In genomic region chr13:98927954-98928927, GRCh38 we compare ENCODE assay signal across 13 cellular contexts. TPM values are rescaled to one million over a fixed set of nuclear protein-coding genes. Genes with fewer than 3 reads are reported as not detected.
A peak's percentile ranks its signal among the peaks of the same experiment; 100 is the strongest.
DNase-seq lines count a peak whose midpoint lies in the region; ATAC-seq and TF ChIP-seq lines count a peak whose summit lies in the region.
"Had no signal": no experiment of that assay in that cellular context is flagged by ENCODE, and none has a peak within 500 bp of the region (broad histone marks: within the 10 kb centered on the region; RNA-seq: fewer than 3 reads in every experiment).

No MANE protein-coding gene starts in this region.

- H3K4ac ChIP-seq in IMR-90 (ENCODE audit: low read depth, low read length), result no peak overlapping the region

- H3K9ac ChIP-seq in IMR-90 (ENCODE audit: low read depth, low read length) (no peak overlapping the region), smooth muscle cell (ENCODE audit: low read depth) (no peak overlapping the region)
- H3K9ac ChIP-seq: BLaER1 treated with 17β-estradiol and CSF1 and Interleukin-3, amounts not matched to agents 10 nM and 100 nM had no signal

- 0 out of 2 replicates have a peak, but pooled peaks cover 2% of the 10 kb centered on the region for H3K4me1 ChIP-seq in IMR-90 (ENCODE audit: control insufficient read depth, insufficient read depth, low read length)
- H3K4me1 ChIP-seq in muscle layer of duodenum (ENCODE audit: control insufficient read depth in 1 of 2, insufficient read depth in 2 of 2, low read length in 2 of 2), result no peaks in the 10 kb centered on the region
- peaks cover 13% of the 10 kb centered on the region for H3K4me1 ChIP-seq in smooth muscle cell (ENCODE audit: low read depth)

- H3K23ac ChIP-seq in IMR-90 (ENCODE audit: low read depth, low read length), result no peak overlapping the region

- no peak for ATAC-seq in IMR-90 (ENCODE audit: low read depth)
- ATAC-seq: naive thymus-derived CD4-positive, alpha-beta T cell; Panc1 had no signal

- intact Hi-C loops in IMR-90 (cut with micrococcal nuclease), result no loop called here

- peaks cover 0 to 3% of the 10 kb centered on the region in 2 experiments; a peak in 1 of 4 replicates for H3K79me1 ChIP-seq in IMR-90 (ENCODE audit: low read depth in 1 of 2, low read length in 2 of 2)

- peak; percentile 6 for DNase-seq in AG04450 (ENCODE audit: low read depth, low spot score)
- DNase-seq in IMR-90, result peak; percentile 58
- DNase-seq in fibroblast of mammary gland (ENCODE audit: low read depth), result peak; percentile 96
- no peak for DNase-seq in stimulated activated CD4-positive, alpha-beta T cell treated with anti-CD3 and anti-CD28 coated beads, Interleukin-4, amount 100 ng/mL, for 24 hours
- no peak for DNase-seq in DMS53 (lab: John Stamatoyannopoulos, UW)
- DNase-seq in ACHN, result no peak
- DNase-seq in smooth muscle cell (lab: John Stamatoyannopoulos, UW; ENCODE audit: unreplicated experiment), result no peak
- DNase-seq: naive thymus-derived CD4-positive, alpha-beta T cell; NCI-H187 had no signal

- TF ChIP-seq RAD21 in IMR-90 (IDR thresholded peaks at IDR 0.05; ENCODE audit: low read length), result no peak

- H3K14ac ChIP-seq in IMR-90 (replicated peaks; ENCODE audit: low read depth, low read length), result no peak overlapping the region

- BruUV-seq in IMR-90 (replicated peaks; lab: Mats Ljungman, UMichigan), result no TSS peak

- H3K9me3 ChIP-seq in AG04450 (ENCODE audit: control insufficient read depth, insufficient read depth, low read length) (no peaks in the 10 kb centered on the region), IMR-90 (ENCODE audit: control insufficient read depth, insufficient read depth, low read length) (no peaks in the 10 kb centered on the region), muscle layer of duodenum (ENCODE audit: control insufficient read depth in 1 of 2, low read length in 2 of 2) (no peaks in the 10 kb centered on the region), smooth muscle cell (replicated peaks; ENCODE audit: low read depth) (no peaks in the 10 kb centered on the region)

- dilution Hi-C loops in IMR-90 (cut with HindIII; ENCODE audit: low sequenced_read_pairs, unreplicated experiment), result no loop called here

- H3K4me2 ChIP-seq in IMR-90 (ENCODE audit: low read depth, low read length) (no peak overlapping the region), smooth muscle cell (no peak overlapping the region)
- H3K4me2 ChIP-seq: BLaER1 treated with 17β-estradiol and CSF1 and Interleukin-3, amounts not matched to agents 10 nM and 100 nM had no signal

- H2BK5ac ChIP-seq in IMR-90 (ENCODE audit: low read depth, low read length, poor library complexity, severe bottlenecking), result no peak overlapping the region

- no peak overlapping the region for H4K91ac ChIP-seq in IMR-90 (ENCODE audit: insufficient read depth, low read depth, low read length)

- no peak overlapping the region for H4K8ac ChIP-seq in IMR-90 (ENCODE audit: low read depth in 2 of 2, low read length in 2 of 2)

- H3K27ac ChIP-seq in AG04450 (ENCODE audit: low read depth, low read length), result no peak overlapping the region
- H3K27ac ChIP-seq in IMR-90 (ENCODE audit: insufficient read depth, low read length), result no peak overlapping the region
- peak overlapping the region; percentile 62 for H3K27ac ChIP-seq in muscle layer of duodenum (ENCODE audit: low read length)
- H3K27ac ChIP-seq in smooth muscle cell (ENCODE audit: low read depth), result no peak overlapping the region
- H3K27ac ChIP-seq: BLaER1 treated with 17β-estradiol and CSF1 and Interleukin-3, amounts not matched to agents 10 nM and 100 nM; VCaP had no signal

- no peak for TF ChIP-seq POLR2A in IMR-90 (IDR thresholded peaks at IDR 0.05; ENCODE audit: low read depth, low read length)

- no peak overlapping the region for H2AK9ac ChIP-seq in IMR-90 (replicated peaks; ENCODE audit: low read depth, low read length, poor library complexity)

- in situ Hi-C loops in IMR-90 (cut with MboI; ENCODE audit: low sequenced_read_pairs), result no loop called here
- in situ Hi-C loops in ACHN (cut with HindIII; ENCODE audit: low pct_ligation_motif_present, low pct_unique_long_range_greater_than_20kb, low sequenced_read_pairs), result no loop called here

- H2AK5ac ChIP-seq in IMR-90 (ENCODE audit: low read depth, low read length), result no peak overlapping the region

- H3K9me1 ChIP-seq in IMR-90 (ENCODE audit: insufficient read depth, low read length), result no peaks in the 10 kb centered on the region

- no peak overlapping the region for H2AFZ ChIP-seq in IMR-90 (replicated peaks; ENCODE audit: low read length, poor library complexity)
- no peak overlapping the region for H2AFZ ChIP-seq in smooth muscle cell (ENCODE audit: low read depth)

- POLR2A ChIA-PET in AG04450 (lab: Yijun Ruan, JAX), result no interaction called here
- POLR2A ChIA-PET in IMR-90 (lab: Charles Lee; ENCODE audit: unreplicated experiment), result no interaction called here

- no peaks in the 10 kb centered on the region for H3K27me3 ChIP-seq in AG04450 (ENCODE audit: control insufficient read depth, insufficient read depth, low read length)
- no peaks in the 10 kb centered on the region for H3K27me3 ChIP-seq in IMR-90 (ENCODE audit: control insufficient read depth, insufficient read depth, low read length)
- no peaks in the 10 kb centered on the region for H3K27me3 ChIP-seq in muscle layer of duodenum (ENCODE audit: low read depth, low read length)
- H3K27me3 ChIP-seq in smooth muscle cell (ENCODE audit: low read depth), result no peaks in the 10 kb centered on the region
- H3K27me3 ChIP-seq: BLaER1 treated with 17β-estradiol and CSF1 and Interleukin-3, amounts not matched to agents 10 nM and 100 nM had no signal

- H3K4me3 ChIP-seq in AG04450 (ENCODE audit: low read depth, low read length) (no peak overlapping the region), IMR-90 (ENCODE audit: insufficient read depth, low read depth, low read length) (no peak overlapping the region), fibroblast of mammary gland (ENCODE audit: control insufficient read depth, low read depth, low read length) (no peak overlapping the region), muscle layer of duodenum (ENCODE audit: low read depth in 1 of 2, low read length in 2 of 2) (no peak overlapping the region), smooth muscle cell (no peak overlapping the region)
- H3K4me3 ChIP-seq: BLaER1 treated with 17β-estradiol and CSF1 and Interleukin-3, amounts not matched to agents 10 nM and 100 nM had no signal

- no CpG with 5 or more reads among the region's 2 CpGs for WGBS in IMR-90 (ENCODE audit: extremely low coverage in 2 of 2, insufficient read length in 1 of 2), 2 experiments
- WGBS in smooth muscle cell (ENCODE audit: low lambda C conversion rate), result 63% methylated on average over 2 of the region's 2 CpGs

- TF ChIP-seq CTCF in AG04450 (IDR thresholded peaks at IDR 0.05; ENCODE audit: low read depth, low read length) (no peak), IMR-90 (conservative IDR thresholded peaks at IDR 0.05; ENCODE audit: low read depth, low read length) (no peak), fibroblast of mammary gland (conservative IDR thresholded peaks at IDR 0.05; ENCODE audit: control insufficient read depth, insufficient read depth, low read depth, low read length) (no peak), smooth muscle cell (IDR thresholded peaks at IDR 0.05; ENCODE audit: borderline replicate concordance, insufficient read depth, poor library complexity, severe bottlenecking) (no peak)

- CTCF ChIA-PET in AG04450 (lab: Charles Lee) (no interaction called here), IMR-90 (lab: Yijun Ruan, JAX) (interaction anchor here (1.1 kb wide), 1 partner anchor 29 kb away, joined by 4 read pairs; no protein-coding TSS in a partner anchor)

- no peaks in the 10 kb centered on the region for H3K79me2 ChIP-seq in smooth muscle cell (ENCODE audit: low read depth)

- H3F3A ChIP-seq in smooth muscle cell (ENCODE audit: low read depth), result no peaks in the 10 kb centered on the region

- H3K18ac ChIP-seq in IMR-90 (ENCODE audit: low read depth, low read length), result no peak overlapping the region

- H4K20me1 ChIP-seq in IMR-90 (ENCODE audit: insufficient read depth, low read length) (no peaks in the 10 kb centered on the region), smooth muscle cell (ENCODE audit: low read depth) (no peaks in the 10 kb centered on the region)
- H4K20me1 ChIP-seq: BLaER1 treated with 17β-estradiol and CSF1 and Interleukin-3, amounts not matched to agents 10 nM and 100 nM had no signal

- no peak overlapping the region for H2BK120ac ChIP-seq in IMR-90 (ENCODE audit: low read depth, low read length)

- H3K56ac ChIP-seq in IMR-90 (ENCODE audit: extremely low read depth, insufficient read depth, low read length), result no peak overlapping the region

- H3K36me3 ChIP-seq in IMR-90 (ENCODE audit: control insufficient read depth, insufficient read depth, low read length), result no peaks in the 10 kb centered on the region
- H3K36me3 ChIP-seq in muscle layer of duodenum (ENCODE audit: control insufficient read depth in 1 of 2, insufficient read depth in 2 of 2, low read length in 2 of 2), result no peaks in the 10 kb centered on the region
- no peaks in the 10 kb centered on the region for H3K36me3 ChIP-seq in smooth muscle cell (ENCODE audit: low read depth)
- H3K36me3 ChIP-seq: BLaER1 treated with 17β-estradiol and CSF1 and Interleukin-3, amounts not matched to agents 10 nM and 100 nM had no signal

- H2BK15ac ChIP-seq in IMR-90 (ENCODE audit: low read depth, low read length), result no peak overlapping the region

- no peak overlapping the region for H2BK20ac ChIP-seq in IMR-90 (ENCODE audit: low read depth, low read length)

- no peak overlapping the region for H4K5ac ChIP-seq in IMR-90 (ENCODE audit: low read depth, low read length)

TF ChIP-seq in IMR-90, 13 proteins besides CTCF, POLR2A, EP300 and RAD21:
- TF ChIP-seq CEBPB (IDR thresholded peaks at IDR 0.05; ENCODE audit: low read depth, low read length), result peak; percentile 79
- no peak for TF ChIP-seq BHLHE40 (IDR thresholded peaks at IDR 0.05; ENCODE audit: low read depth, low read length)

RNA-seq across cellular contexts. Expression of gene DOCK9, which starts 49.6 kb away (rescaled TPM):
- polyA plus RNA-seq in AG04450 (2011; rRNA removed), result 9.1 and 9.6 TPM in 2 replicates
- 11.7 and 11.9 TPM in 2 replicates for polyA minus RNA-seq in AG04450 (2011; rRNA and poly(A)+ RNA removed)
- 7.2 and 9.7 TPM in 2 replicates for total RNA-seq in IMR-90 (2012; rRNA removed)
- 4.8 and 6.4 TPM in 2 replicates for polyA plus RNA-seq in IMR-90 (2012; rRNA removed)
- 2.7 and 3.8 TPM in 2 replicates for polyA plus RNA-seq in IMR-90 (2012; cell fraction: cytosol; rRNA removed)
- 5.8 and 10.6 TPM in 2 replicates for polyA plus RNA-seq in IMR-90 (2012; cell fraction: nucleus; rRNA removed; ENCODE audit: low replicate concordance)
- total RNA-seq in smooth muscle cell, result 25.1 and 42.0 TPM in 2 replicates
- 5.7 and 19.5 TPM in 2 replicates for polyA plus RNA-seq in smooth muscle cell

Comparison
In these comparisons a context has a peak if more than half of its experiments do, and no peak if none do; other contexts are left out.
1. DNase-seq: peak in AG04450 (single experiment), IMR-90 (single experiment) and fibroblast of mammary gland (single experiment); none in stimulated activated CD4-positive, alpha-beta T cell treated with anti-CD3 and anti-CD28 coated beads, Interleukin-4, amount 100 ng/mL, for 24 hours (single experiment), DMS53 (single experiment), ACHN (single experiment) and smooth muscle cell (single experiment).